Comparison of ENCODE assay signal across 1 cellular context in genomic region chr2:85354286-85355072, GRCh38.
A peak's percentile ranks its signal among the peaks of the same experiment; 100 is the strongest.
TF ChIP-seq lines count a peak whose summit lies in the region.

Gene ELMOD3, plus strand, starts transcription at chr2:85354769. Its CDS starts 2,430 bp downstream, at chr2:85357199.
Gene RETSAT, minus strand, starts transcription at chr2:85354528. Its CDS starts 21 bp downstream, at chr2:85354507.

TF ChIP-seq in HepG2, 621 proteins besides CTCF, POLR2A, EP300 and RAD21 (continued from another document and continues in another):
- peak; percentile 74 for TF ChIP-seq ZBTB25 (CRISPR knock-in tag; IDR thresholded peaks at IDR 0.05)
- no peak for TF ChIP-seq ZNF775 (CRISPR knock-in tag; IDR thresholded peaks at IDR 0.05; ENCODE audit: borderline replicate concordance)
- TF ChIP-seq ZNF256 (CRISPR knock-in tag; conservative IDR thresholded peaks at IDR 0.05), result peak; percentile 85
- peak; percentile 100 for TF ChIP-seq POLR2G (IDR thresholded peaks at IDR 0.05; ENCODE audit: low read depth, low read length)
- no peak for TF ChIP-seq PAF1 (CRISPR knock-in tag; IDR thresholded peaks at IDR 0.05)
- TF ChIP-seq ZNF546 (CRISPR knock-in tag; conservative IDR thresholded peaks at IDR 0.05), result peak; percentile 86
- peak; percentile 70 for TF ChIP-seq RXRA (CRISPR knock-in tag; IDR thresholded peaks at IDR 0.05)
- TF ChIP-seq ZFAT (CRISPR knock-in tag; conservative IDR thresholded peaks at IDR 0.05), result 0 out of 2 replicates have a peak, but pooled peaks have one; percentile 75
- TF ChIP-seq HNF4G (IDR thresholded peaks at IDR 0.05; ENCODE audit: borderline replicate concordance, low read depth, low read length), result no peak
- 0 out of 2 replicates have a peak, but pooled peaks have one; percentile 11 for TF ChIP-seq HNF4G (CRISPR knock-in tag; IDR thresholded peaks at IDR 0.05; ENCODE audit: borderline replicate concordance, low read depth)
- TF ChIP-seq ZMAT3 (CRISPR knock-in tag; conservative IDR thresholded peaks at IDR 0.05), result peak; percentile 59
- no peak; the same call in 1 of the 2 replicates for TF ChIP-seq RARA (CRISPR knock-in tag; IDR thresholded peaks at IDR 0.05)
- no peak for TF ChIP-seq SMARCE1 (IDR thresholded peaks at IDR 0.05; ENCODE audit: borderline replicate concordance)
- TF ChIP-seq ZNF792 (CRISPR knock-in tag; IDR thresholded peaks at IDR 0.05), result peak; percentile 94
- peak; percentile 97 for TF ChIP-seq SALL2 (CRISPR knock-in tag; IDR thresholded peaks at IDR 0.05)
- no peak for TF ChIP-seq TBL1XR1 (IDR thresholded peaks at IDR 0.05; ENCODE audit: borderline replicate concordance, low read length, partially characterized antibody)
- no peak for TF ChIP-seq ZNF644 (CRISPR knock-in tag; IDR thresholded peaks at IDR 0.05; ENCODE audit: low read depth)
- peak; percentile 84 for TF ChIP-seq ZNF317 (CRISPR knock-in tag; IDR thresholded peaks at IDR 0.05)
- TF ChIP-seq ZBTB4 (CRISPR knock-in tag; IDR thresholded peaks at IDR 0.05; ENCODE audit: borderline replicate concordance), result peak; percentile 94
- TF ChIP-seq JDP2 (CRISPR knock-in tag; IDR thresholded peaks at IDR 0.05; ENCODE audit: borderline replicate concordance), result no peak
- peak; percentile 48 to 95; a peak in 2 of 4 replicates for TF ChIP-seq KLF16 (CRISPR knock-in tag; IDR thresholded peaks at IDR 0.05)
- peak; percentile 100 for TF ChIP-seq POLR2AphosphoS5 (IDR thresholded peaks at IDR 0.05; ENCODE audit: low read depth, low read length)
- TF ChIP-seq TRIM22 (IDR thresholded peaks at IDR 0.05), result no peak
- peak; percentile 95 for TF ChIP-seq ZNF230 (CRISPR knock-in tag; IDR thresholded peaks at IDR 0.05)
- TF ChIP-seq TGIF2 (CRISPR knock-in tag; IDR thresholded peaks at IDR 0.05), result no peak; the same call in none of the 2 replicates
- no peak for TF ChIP-seq FUBP1 (CRISPR knock-in tag; IDR thresholded peaks at IDR 0.05; ENCODE audit: borderline replicate concordance)
- TF ChIP-seq SNRNP70 (IDR thresholded peaks at IDR 0.05; ENCODE audit: low read depth, low read length), result no peak
- peak; percentile 90 for TF ChIP-seq THAP9 (CRISPR knock-in tag; IDR thresholded peaks at IDR 0.05; ENCODE audit: borderline replicate concordance)
- TF ChIP-seq MED1 (CRISPR knock-in tag; IDR thresholded peaks at IDR 0.05), result peak; percentile 86
- peak; percentile 94; the same call in 1 of the 2 replicates for TF ChIP-seq ZNF737 (CRISPR knock-in tag; IDR thresholded peaks at IDR 0.05; ENCODE audit: borderline replicate concordance)
- TF ChIP-seq FIP1L1 (IDR thresholded peaks at IDR 0.05; ENCODE audit: borderline replicate concordance, insufficient read depth, low read depth, low read length), result 0 out of 2 replicates have a peak, but pooled peaks have one; percentile 9
- peak; percentile 74; the same call in 1 of the 2 replicates for TF ChIP-seq E2F2 (CRISPR knock-in tag; IDR thresholded peaks at IDR 0.05; ENCODE audit: borderline replicate concordance)
- TF ChIP-seq ZNF513 (CRISPR knock-in tag; conservative IDR thresholded peaks at IDR 0.05), result no peak
- peak; percentile 96 for TF ChIP-seq ZNF121 (CRISPR knock-in tag; IDR thresholded peaks at IDR 0.05)
- peak; percentile 92; the same call in 1 of the 2 replicates for TF ChIP-seq WIZ (CRISPR knock-in tag; IDR thresholded peaks at IDR 0.05)
- TF ChIP-seq ZNF331 (CRISPR knock-in tag; IDR thresholded peaks at IDR 0.05), result peak; percentile 93; the same call in 1 of the 2 replicates
- peak; percentile 85; the same call in 2 of the 3 replicates for TF ChIP-seq MXI1 (IDR thresholded peaks at IDR 0.05; ENCODE audit: borderline replicate concordance, low read depth, low read length)
- peak; percentile 89; the same call in 1 of the 2 replicates for TF ChIP-seq HINFP (CRISPR knock-in tag; IDR thresholded peaks at IDR 0.05; ENCODE audit: low read depth)
- TF ChIP-seq NR0B2 (CRISPR knock-in tag; IDR thresholded peaks at IDR 0.05), result no peak
